Comparison of ENCODE assay signal across 8 cellular contexts in genomic region chr9:67726213-67726988, GRCh38.
DNase-seq lines count a peak whose midpoint lies in the region; ATAC-seq, FAIRE-seq and TF ChIP-seq lines count a peak whose summit lies in the region.
"Not testable (repeated sequence)": the region's sequence is repeated elsewhere in the genome, so short reads cannot be mapped to it uniquely, and the experiment has no call there.

No MANE protein-coding gene starts in this region.

- TF ChIP-seq EP300 in HepG2 (IDR thresholded peaks at IDR 0.05; ENCODE audit: low read depth in 2 of 2, low read length in 2 of 2); HepG2 (CRISPR knock-in tag; IDR thresholded peaks at IDR 0.05; ENCODE audit: borderline replicate concordance): not testable (repeated sequence)

- not testable (repeated sequence) for H3K4me3 ChIP-seq in CD4-positive, alpha-beta memory T cell (ENCODE audit: low read length in 2 of 2); HepG2 (replicated peaks in 1 of 3; ENCODE audit: insufficient read depth in 1 of 3, low read depth in 2 of 3, low read length in 3 of 3)
- peak overlapping the region in 2 of 4 donors; percentile 43 to 49 for H3K4me3 ChIP-seq in Peyer's patch
- peak overlapping the region; percentile 70 for H3K4me3 ChIP-seq in coronary artery

- not testable (repeated sequence) for H3K36me3 ChIP-seq in CD4-positive, alpha-beta memory T cell (ENCODE audit: insufficient read depth, low read length); Peyer's patch; HepG2 (replicated peaks in 1 of 2; ENCODE audit: control insufficient read depth in 1 of 2, insufficient read depth in 2 of 2, low read length in 2 of 2)

- TF ChIP-seq CTCF in Peyer's patch (IDR thresholded peaks at IDR 0.05); coronary artery (IDR thresholded peaks at IDR 0.05); HepG2 (CRISPR knock-in tag; IDR thresholded peaks at IDR 0.05): not testable (repeated sequence)

- H3K9me3 Mint-ChIP-seq in CD4-positive, alpha-beta memory T cell = not testable (repeated sequence)

- POLR2A ChIA-PET in CD4-positive, alpha-beta memory T cell (lab: Charles Lee; ENCODE audit: partially characterized antibody); HepG2 (lab: Yijun Ruan, JAX): not testable (repeated sequence)

- H3K4me3 Mint-ChIP-seq in CD4-positive, alpha-beta memory T cell = peak overlapping the region in 7 of 8 donors; percentile 36 to 87 (median 84)

- H3K27ac Mint-ChIP-seq in CD4-positive, alpha-beta memory T cell = peak overlapping the region in 4 of 7 donors; percentile 4 to 91 (median 66)

- not testable (repeated sequence) for H3K4me2 ChIP-seq in HepG2 (ENCODE audit: low read depth, low read length)

- in situ Hi-C loops in HepG2 (cut with HindIII; ENCODE audit: extremely low pct_ligation_motif_present, low pct_unique_long_range_greater_than_20kb) = not testable (repeated sequence)

- CTCF ChIA-PET in CD4-positive, alpha-beta memory T cell (lab: Charles Lee; ENCODE audit: partially characterized antibody); HepG2 (lab: Yijun Ruan, JAX; ENCODE audit: low intra/inter-chr PET ratio, low total read pairs): not testable (repeated sequence)

- not testable (repeated sequence) for H3K4me1 Mint-ChIP-seq in CD4-positive, alpha-beta memory T cell

- not testable (repeated sequence) for H3K36me3 Mint-ChIP-seq in CD4-positive, alpha-beta memory T cell

- FAIRE-seq in HepG2 (lab: Jason Lieb, UNC) = not testable (repeated sequence)

- intact Hi-C loops in CD4-positive, alpha-beta memory T cell (cut with micrococcal nuclease); HepG2 (cut with micrococcal nuclease; ENCODE audit: unreplicated experiment): not testable (repeated sequence)

- not testable (repeated sequence) for BruUV-seq in HepG2 (replicated peaks; lab: Mats Ljungman, UMichigan)

- not testable (repeated sequence) for H3K79me2 ChIP-seq in HepG2 (ENCODE audit: insufficient read depth, low read length)

- H3K27ac ChIP-seq in CD4-positive, alpha-beta memory T cell (ENCODE audit: low read depth, low read length); Peyer's patch; HepG2 (ENCODE audit: extremely low read length, insufficient read depth, low read length): not testable (repeated sequence)
- peak overlapping the region in 1 of 2 donors; percentile 81 for H3K27ac ChIP-seq in coronary artery

- H3K9me3 ChIP-seq in CD4-positive, alpha-beta memory T cell (ENCODE audit: control insufficient read depth in 1 of 2, low read length in 2 of 2); Peyer's patch; HepG2 (ENCODE audit: low read length): not testable (repeated sequence)

- not testable (repeated sequence) for H4K20me1 ChIP-seq in HepG2 (ENCODE audit: insufficient read depth, low read length)

- not testable (repeated sequence) for H3K9ac ChIP-seq in HepG2 (ENCODE audit: insufficient read depth, low read depth, low read length)

- H3K27me3 ChIP-seq in CD4-positive, alpha-beta memory T cell (ENCODE audit: insufficient read depth, low read length); Peyer's patch; HepG2 (ENCODE audit: control insufficient read depth in 1 of 2, insufficient read depth in 2 of 2, low read length in 2 of 2): not testable (repeated sequence)

- H3K4me1 ChIP-seq in CD4-positive, alpha-beta memory T cell (ENCODE audit: insufficient read depth, low read length); Peyer's patch; HepG2 (ENCODE audit: insufficient read depth, low read length): not testable (repeated sequence)

- peak; percentile 51 to 59 (median 56) for DNase-seq in CD4-positive, alpha-beta memory T cell
- DNase-seq in Peyer's patch = peak in 2 of 3 donors; percentile 15 to 51
- DNase-seq in activated T-cell treated with anti-CD3 and anti-CD28 coated beads, Interleukin-2, amount 50 U/mL, for 48 hours = peak; percentile 35 to 49
- DNase-seq in coronary artery (ENCODE audit: low spot score); HepG2 (ENCODE audit: low spot score): not testable (repeated sequence)
- peak; percentile 38 for DNase-seq in stimulated activated CD4-positive, alpha-beta T cell treated with anti-CD3 and anti-CD28 coated beads, Interleukin-15, amount 100 ng/mL, for 24 hours

- H2AFZ ChIP-seq in HepG2 (ENCODE audit: low read length) = not testable (repeated sequence)

- ATAC-seq in GM19455 (IDR thresholded peaks at IDR 0.05; ENCODE audit: unreplicated experiment) = peak; percentile 66
- peak; percentile 59 for ATAC-seq in HG02884 (IDR thresholded peaks at IDR 0.05; ENCODE audit: unreplicated experiment)
- ATAC-seq in HepG2 = peak; percentile 68

- not testable (repeated sequence) for TF ChIP-seq POLR2A in Peyer's patch (IDR thresholded peaks at IDR 0.05); HepG2 (IDR thresholded peaks at IDR 0.05; ENCODE audit: insufficient read depth in 1 of 2, low read depth in 2 of 2, low read length in 2 of 2)

- TF ChIP-seq RAD21 in HepG2 (CRISPR knock-in tag; IDR thresholded peaks at IDR 0.05) = not testable (repeated sequence)

- not testable (repeated sequence) for H3K27me3 Mint-ChIP-seq in CD4-positive, alpha-beta memory T cell

- WGBS in HepG2 (ENCODE audit: low lambda C conversion rate) = 78% methylated on average over 5 of the region's 58 CpGs
